In genomic region chr10:27252267-27253000, GRCh38 we compare ENCODE assay signal across 8 cellular contexts. TPM values are rescaled to one million over a fixed set of nuclear protein-coding genes. Genes with fewer than 3 reads are reported as not detected.
DNase-seq lines count a peak whose midpoint lies in the region; ATAC-seq and FAIRE-seq lines count a peak whose summit lies in the region.

No MANE protein-coding gene starts in this region.

- H3K4me1 Mint-ChIP-seq in CD4-positive, CD25-positive, alpha-beta regulatory T cell: peaks cover 0 to 11% (median 5%) of the 10 kb centered on the region in 4 donors

- DNase-seq in CD4-positive, CD25-positive, alpha-beta regulatory T cell: peak; percentile 67 to 81 (median 80)
- peak; percentile 41 for DNase-seq in HT-29 (ENCODE audit: low spot score)
- peak; percentile 76 to 83 for DNase-seq in activated CD4-positive, alpha-beta T cell treated with anti-CD3 and anti-CD28 coated beads for 4 hours
- peak; percentile 90 for DNase-seq in ecto neural progenitor cell (ENCODE audit: low spot score)
- DNase-seq in mucosa of gallbladder (ENCODE audit: low spot score): peak; percentile 75
- DNase-seq in stimulated activated CD8-positive, alpha-beta memory T cell treated with anti-CD3 and anti-CD28 coated beads, Interleukin-7, amount 100 ng/mL, for 4 hours (ENCODE audit: low read depth in 2 of 2): peak; percentile 54 to 80
- no peak for DNase-seq in RCC 7860 (ENCODE audit: low spot score)

- H3K27ac Mint-ChIP-seq in CD4-positive, CD25-positive, alpha-beta regulatory T cell: peak overlapping the region in 2 of 3 donors; percentile 20 to 83

- no peaks in the 10 kb centered on the region for H3K36me3 ChIP-seq in CD4-positive, CD25-positive, alpha-beta regulatory T cell (ENCODE audit: control insufficient read depth, insufficient read depth, low read length)

- peak overlapping the region; percentile 81 to 89 (median 86) for H3K4me3 Mint-ChIP-seq in CD4-positive, CD25-positive, alpha-beta regulatory T cell

- H3K27me3 ChIP-seq in CD4-positive, CD25-positive, alpha-beta regulatory T cell (ENCODE audit: control insufficient read depth, insufficient read depth, low read length): peaks cover 3% of the 10 kb centered on the region

- H3K4me1 ChIP-seq in CD4-positive, CD25-positive, alpha-beta regulatory T cell (ENCODE audit: control insufficient read depth, insufficient read depth, low read length, poor library complexity, severe bottlenecking): peaks cover 1% of the 10 kb centered on the region

- peak overlapping the region; percentile 74 for H3K27ac ChIP-seq in CD4-positive, CD25-positive, alpha-beta regulatory T cell (ENCODE audit: insufficient read depth, low read length, poor library complexity, severe bottlenecking)

- H3K9me3 ChIP-seq in CD4-positive, CD25-positive, alpha-beta regulatory T cell (ENCODE audit: control insufficient read depth in 2 of 2, low read length in 2 of 2): no peaks in the 10 kb centered on the region

- ATAC-seq in CD4-positive, CD25-positive, alpha-beta regulatory T cell (ENCODE audit: low read depth in 2 of 2): peak; percentile 99 to 100
- peak; percentile 98 for ATAC-seq in GM19467 (IDR thresholded peaks at IDR 0.05; ENCODE audit: unreplicated experiment)

- H3K9me3 Mint-ChIP-seq in CD4-positive, CD25-positive, alpha-beta regulatory T cell: peaks cover 0 to 10% (median 0%) of the 10 kb centered on the region in 7 donors

- no peaks in the 10 kb centered on the region for H3K36me3 Mint-ChIP-seq in CD4-positive, CD25-positive, alpha-beta regulatory T cell

- H3K4me3 ChIP-seq in CD4-positive, CD25-positive, alpha-beta regulatory T cell (ENCODE audit: low read depth, low read length): peak overlapping the region; percentile 58

- peaks cover 19% of the 10 kb centered on the region for H3K27me3 Mint-ChIP-seq in CD4-positive, CD25-positive, alpha-beta regulatory T cell

- no peak for FAIRE-seq in RCC 7860 (lab: Jason Lieb, UNC)

RNA-seq across cellular contexts. Expression of gene ACBD5, which starts 11.8 kb away (rescaled TPM):
- total RNA-seq in CD4-positive, CD25-positive, alpha-beta regulatory T cell: 24.7 TPM
- 10 to 100 TPM; 11.0 to 12.1 (median 11.9) TPM for polyA plus RNA-seq in CD4-positive, CD25-positive, alpha-beta regulatory T cell
- total RNA-seq in HT-29 (2014; rRNA removed; shearing (Covaris generic)): 13.5 and 14.2 TPM in 2 replicates
- 34.4 TPM for total RNA-seq in mucosa of gallbladder
